7 cellular contexts compared by ENCODE assay signal in the genomic region with DNA sequence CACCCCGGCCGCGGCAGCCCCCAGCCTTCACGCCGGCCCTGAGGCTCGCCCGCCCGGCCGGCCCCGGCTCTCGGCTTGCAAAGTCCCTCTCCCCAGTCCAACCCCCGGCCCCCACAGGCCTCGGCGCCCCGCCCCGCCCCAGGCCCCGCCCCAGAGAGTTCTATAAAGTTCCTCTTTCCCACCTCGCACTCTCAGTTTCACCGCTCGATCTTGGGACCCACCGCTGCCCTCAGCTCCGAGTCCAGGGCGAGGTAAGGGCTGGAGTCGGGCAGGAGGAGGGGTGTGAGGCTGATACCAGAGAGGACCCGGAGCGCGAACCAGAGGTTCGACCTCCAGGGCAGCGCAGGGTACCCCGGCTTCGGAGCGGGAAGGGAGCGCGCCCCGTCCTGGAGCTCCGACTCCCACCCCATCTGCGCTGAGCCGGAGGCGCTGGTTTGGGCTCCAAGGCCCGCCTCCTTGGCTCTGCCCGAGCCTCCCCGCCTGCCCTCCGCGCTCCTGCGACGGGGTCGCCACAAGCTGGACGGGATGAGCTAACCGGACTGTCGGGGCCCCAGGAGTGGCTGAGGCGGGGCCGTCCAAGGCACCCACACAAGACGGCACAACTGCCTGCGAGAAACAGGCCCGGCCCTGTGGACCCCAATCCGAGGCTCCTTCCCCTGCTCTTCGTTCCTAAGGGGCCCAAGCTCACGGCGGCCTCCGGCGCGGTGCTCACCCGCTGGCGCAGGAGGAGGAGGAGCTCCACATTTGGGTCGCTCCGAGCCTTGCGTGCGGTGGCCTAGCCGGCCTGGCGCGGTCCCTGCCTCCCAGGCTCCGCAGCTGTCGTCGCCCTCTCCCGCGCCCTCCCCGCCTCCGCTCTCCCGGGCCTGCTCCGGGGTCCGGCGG. TPM values are rescaled to one million over a fixed set of nuclear protein-coding genes. Genes with fewer than 3 reads are reported as not detected.
DNase-seq lines count a peak whose midpoint lies in the region; ATAC-seq lines count a peak whose summit lies in the region.

Gene IRF4 (plus strand): TSS at position 194 of the 882 bp plus-strand sequence. CDS start 1,401 bp downstream, outside the sequence.

- intact Hi-C loops in left ventricle myocardium superior (cut with micrococcal nuclease) = no loop called here

- DNase-seq in activated T-cell treated with anti-CD3 and anti-CD28 coated beads, Interleukin-2, amount 50 U/mL, for 48 hours = peak; percentile 87
- DNase-seq in left ventricle myocardium superior (no peak), SKM-1 treated with dmso at 0.1 percent for 144 hours (lab: John Stamatoyannopoulos, UW; ENCODE audit: unreplicated experiment) (no peak), HUDEP-2 (lab: John Stamatoyannopoulos, UW; ENCODE audit: unreplicated experiment in 76 of 76) (no peak)
- peak; percentile 67 to 72 for DNase-seq in stimulated activated CD4-positive, alpha-beta T cell treated with anti-CD3 and anti-CD28 coated beads, Interleukin-12 subunit alpha, Interleukin-12 subunit beta, amount 100 ng/mL, for 24 hours (ENCODE audit: low read depth in 2 of 2)

- peak; percentile 39 for ATAC-seq in GM19438 (IDR thresholded peaks at IDR 0.05; ENCODE audit: low read depth, unreplicated experiment)
- peak; percentile 42 for ATAC-seq in HG03520 (IDR thresholded peaks at IDR 0.05; ENCODE audit: unreplicated experiment)
- peak; percentile 51 for ATAC-seq in left ventricle myocardium superior

RNA-seq across cellular contexts. Expression of gene IRF4, which starts in this region (rescaled TPM):
- total RNA-seq in left ventricle myocardium superior = 0.32 TPM

Comparison
In these comparisons a context has a peak if more than half of its experiments do, and no peak if none do; other contexts are left out.
1. Peak in ATAC-seq in left ventricle myocardium superior; RNA of the gene not detected or under 1 TPM.
2. DNase-seq: peak in activated T-cell treated with anti-CD3 and anti-CD28 coated beads, Interleukin-2, amount 50 U/mL, for 48 hours (2 of 2) and stimulated activated CD4-positive, alpha-beta T cell treated with anti-CD3 and anti-CD28 coated beads, Interleukin-12 subunit alpha, Interleukin-12 subunit beta, amount 100 ng/mL, for 24 hours (2 of 2); none in left ventricle myocardium superior (single experiment), SKM-1 treated with dmso at 0.1 percent for 144 hours (single experiment) and HUDEP-2 (0 of 76).
3. Peak in every context shown above with its lines, with median percentiles within 50 percentile points of each other: ATAC-seq.